In the genomic region with DNA sequence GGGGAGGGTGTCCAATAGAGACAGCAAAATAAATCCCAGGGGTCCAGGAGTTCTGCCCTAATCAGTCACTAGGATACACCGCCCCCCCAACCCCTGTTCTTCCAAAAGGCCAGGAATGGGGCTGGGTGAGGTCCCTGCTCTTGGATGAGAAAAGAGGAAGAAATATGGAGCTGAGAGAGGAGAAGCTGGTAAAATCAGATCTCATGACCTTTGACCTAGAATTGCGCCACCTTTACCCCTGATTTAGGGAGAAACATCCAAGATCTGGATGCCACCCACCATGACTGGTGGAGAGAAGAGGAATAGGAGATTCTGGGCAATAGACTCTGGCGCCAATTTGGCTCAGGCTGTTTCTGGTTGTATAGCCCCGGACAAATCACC, we compare ENCODE assay signal across 8 cellular contexts. TPM values are rescaled to one million over a fixed set of nuclear protein-coding genes. Genes with fewer than 3 reads are reported as not detected.
DNase-seq lines count a peak whose midpoint lies in the region; ATAC-seq, FAIRE-seq and TF ChIP-seq lines count a peak whose summit lies in the region.

No MANE protein-coding gene starts in this region.

- H3K4me2 ChIP-seq in A549, result peak overlapping the region; percentile 99

- peaks cover 21 to 38% of the 10 kb centered on the region in 2 experiments for H3K36me3 ChIP-seq in HEK293 (ENCODE audit: control insufficient read depth in 2 of 2, insufficient read depth in 1 of 2, low read length in 2 of 2)
- peaks cover 19% of the 10 kb centered on the region for H3K36me3 ChIP-seq in adipocyte (ENCODE audit: control insufficient read depth, insufficient read depth, low read length, severe bottlenecking)
- H3K36me3 ChIP-seq in muscle layer of colon (ENCODE audit: insufficient read depth, low read length), result peaks cover 27% of the 10 kb centered on the region

- WGBS in A549 (ENCODE audit: missing lambda C conversion rate), result 72% methylated on average over 4 of the region's 4 CpGs

- no peak for TF ChIP-seq EP300 in A549 (IDR thresholded peaks at IDR 0.05)

- H3K4me1 ChIP-seq in A549 (peaks cover 53% of the 10 kb centered on the region), HEK293 (ENCODE audit: control insufficient read depth, insufficient read depth, low read length) (peaks cover 19% of the 10 kb centered on the region; the same call in 1 of the 2 replicates), adipocyte (ENCODE audit: control insufficient read depth, insufficient read depth, low read length) (peaks cover 58% of the 10 kb centered on the region), muscle layer of colon (ENCODE audit: insufficient read depth, low read length) (peaks cover 41% of the 10 kb centered on the region)

- H3K27me3 ChIP-seq in adipocyte (replicated peaks; ENCODE audit: control insufficient read depth, insufficient read depth, low read length), result no peaks in the 10 kb centered on the region
- no peaks in the 10 kb centered on the region for H3K27me3 ChIP-seq in muscle layer of colon (ENCODE audit: control insufficient read depth in 1 of 2, insufficient read depth in 2 of 2, low read length in 2 of 2)

- H3K9me3 ChIP-seq in A549, result no peaks in the 10 kb centered on the region
- no peaks in the 10 kb centered on the region for H3K9me3 ChIP-seq in HEK293 (ENCODE audit: control insufficient read depth, insufficient read depth, low read depth, low read length)
- H3K9me3 ChIP-seq in adipocyte (ENCODE audit: control insufficient read depth, low read length), result no peaks in the 10 kb centered on the region
- no peaks in the 10 kb centered on the region for H3K9me3 ChIP-seq in muscle layer of colon (ENCODE audit: low read length)

- H3K9ac ChIP-seq in adipocyte (ENCODE audit: low read length) (peak overlapping the region; percentile 35), muscle layer of colon (ENCODE audit: low read length) (no peak overlapping the region)

- no peak for TF ChIP-seq RAD21 in A549 (conservative IDR thresholded peaks at IDR 0.05 in 1 of 2, IDR thresholded peaks at IDR 0.05 in 1 of 2)

- CTCF ChIA-PET in A549 (lab: Yijun Ruan, JAX) (interaction anchor here (0.7 to 31.5 kb wide), 10 partner anchors 9 to 429 kb away, joined by 3 to 1140 read pairs (median 3); partner anchors contain the start of genes ARL5C and PPP1R1B), HEK293 (lab: Yijun Ruan, JAX) (interaction anchor here (0.6 to 18.9 kb wide), 4 partner anchors 23 to 446 kb away, joined by 3 to 733 read pairs (median 13); partner anchors contain the start of gene PSMB3)

- H3K27ac ChIP-seq in A549 (peak overlapping the region; percentile 94 to 96), HEK293 (ENCODE audit: extremely low read depth, low read depth, low read length) (peak overlapping the region; percentile 35; the same call in 1 of the 2 replicates), muscle layer of colon (ENCODE audit: low read depth, low read length) (peak overlapping the region; percentile 68)

- no peak for TF ChIP-seq CTCF in A549 (IDR thresholded peaks at IDR 0.05)
- no peak for TF ChIP-seq CTCF in HEK293 (tag by site-specific recombination; IDR thresholded peaks at IDR 0.05)

- DNase-seq in A549 (ENCODE audit: low read depth in 1 of 2, low spot score in 1 of 2), result no peak
- peak; percentile 29 for DNase-seq in adipocyte (ENCODE audit: low read depth)
- no peak for DNase-seq in NCI-H774 (lab: John Stamatoyannopoulos, UW)
- no peak for DNase-seq in nucleus accumbens (lab: John Stamatoyannopoulos, UW)

- ATAC-seq in A549 (no peak), GM18511 (IDR thresholded peaks at IDR 0.05; ENCODE audit: unreplicated experiment) (no peak), GM18873 (IDR thresholded peaks at IDR 0.05; ENCODE audit: low FRiP score, unreplicated experiment) (no peak)

- FAIRE-seq in A549 (lab: Jason Lieb, UNC), result no peak

- POLR2A ChIA-PET in A549 (lab: Yijun Ruan, JAX) (no interaction called here), HEK293 (lab: Yijun Ruan, JAX) (interaction anchor here (2.2 kb wide), 1 partner anchor 8 kb away, joined by 15 read pairs; no protein-coding TSS in a partner anchor)

- TF ChIP-seq POLR2A in A549 (IDR thresholded peaks at IDR 0.05; ENCODE audit: low read length), result no peak

- peak overlapping the region; percentile 96 for H3K4me3 ChIP-seq in A549
- no peak overlapping the region for H3K4me3 ChIP-seq in HEK293 (ENCODE audit: low read depth, low read length)
- peak overlapping the region; percentile 84 for H3K4me3 ChIP-seq in adipocyte (ENCODE audit: low read length)
- H3K4me3 ChIP-seq in muscle layer of colon (ENCODE audit: low read depth in 1 of 2, low read length in 2 of 2), result peak overlapping the region in 1 of 2 donors; percentile 65

TF ChIP-seq in A549, 52 proteins besides CTCF, POLR2A, EP300 and RAD21:
- TF ChIP-seq HEYL (CRISPR knock-in tag; IDR thresholded peaks at IDR 0.05) (no peak), CEBPB (IDR thresholded peaks at IDR 0.05) (0 out of 4 replicates have a peak, but pooled peaks of 1 of the 2 experiments have one; percentile 35)

TF ChIP-seq in HEK293, 187 proteins besides CTCF, POLR2A, EP300 and RAD21:
- TF ChIP-seq ZNF394 (tag by site-specific recombination; IDR thresholded peaks at IDR 0.05; ENCODE audit: borderline replicate concordance) (peak; percentile 45; the same call in 1 of the 2 replicates), ZNF366 (tag by site-specific recombination; conservative IDR thresholded peaks at IDR 0.05) (0 out of 2 replicates have a peak, but pooled peaks have one; percentile 14), ZNF138 (tag by site-specific recombination; IDR thresholded peaks at IDR 0.05; ENCODE audit: borderline replicate concordance) (no peak), ZNF341 (tag by site-specific recombination; IDR thresholded peaks at IDR 0.05; ENCODE audit: low read depth) (0 out of 2 replicates have a peak, but pooled peaks have one; percentile 3)

RNA-seq across cellular contexts. Expression of gene CACNB1, which starts 0.7 kb away (rescaled TPM):
- 3.2 and 3.6 TPM in 2 replicates for polyA plus RNA-seq in A549 (2011; rRNA removed)
- polyA plus RNA-seq in A549 (2012; cell fraction: cytosol; rRNA removed), result 4.3 and 5.3 TPM in 2 replicates
- polyA plus RNA-seq in A549 (2012; cell fraction: nucleus; rRNA removed), result 17.6 and 19.6 TPM in 2 replicates
- polyA plus RNA-seq in A549 (2017; fragmentation: RNase III; extraction: RNeasy Plus Mini Kit Qiagen cat#74134 plus additional on column Dnase treatment), result 3.4 to 4.3 TPM (median 3.9 TPM) in 3 replicates
- 8.4 and 10.0 TPM in 2 replicates for polyA minus RNA-seq in A549 (2011; rRNA and poly(A)+ RNA removed)

RNA-seq across cellular contexts. Expression of gene RPL19, which starts 1.9 kb away (rescaled TPM):
- 1,983 and 2,211 TPM in 2 replicates for polyA plus RNA-seq in A549 (2011; rRNA removed)
- 3,586 and 4,539 TPM in 2 replicates for polyA plus RNA-seq in A549 (2012; cell fraction: cytosol; rRNA removed)
- polyA plus RNA-seq in A549 (2012; cell fraction: nucleus; rRNA removed), result 1,789 and 1,975 TPM in 2 replicates
- 2,724 to 2,918 TPM (median 2,862 TPM) in 3 replicates for polyA plus RNA-seq in A549 (2017; fragmentation: RNase III; extraction: RNeasy Plus Mini Kit Qiagen cat#74134 plus additional on column Dnase treatment)
- polyA minus RNA-seq in A549 (2011; rRNA and poly(A)+ RNA removed), result 835 and 986 TPM in 2 replicates

RNA-seq across cellular contexts. Expression of gene STAC2, which starts 27.6 kb away (rescaled TPM):
- polyA plus RNA-seq in A549 (2011; rRNA removed) (0.03 TPM in 2 replicates), A549 (2017; fragmentation: RNase III; extraction: RNeasy Plus Mini Kit Qiagen cat#74134 plus additional on column Dnase treatment) (0.16 to 0.29 TPM (median 0.26 TPM) in 3 replicates)
- polyA plus RNA-seq in A549 (2012; cell fraction: cytosol; rRNA removed), result 0.08 and 0.12 TPM in 2 replicates
- polyA plus RNA-seq in A549 (2012; cell fraction: nucleus; rRNA removed), result 0.10 TPM in 2 replicates
- 0.15 TPM in 1 of 2 replicates, not detected in the other for polyA minus RNA-seq in A549 (2011; rRNA and poly(A)+ RNA removed)

RNA-seq across cellular contexts. Expression of gene ARL5C, which starts 32.2 kb away (rescaled TPM):
- not detected in 2 replicates for polyA plus RNA-seq in A549 (2011; rRNA removed)
- not detected in 2 replicates for polyA plus RNA-seq in A549 (2012; cell fraction: cytosol; rRNA removed)
- polyA plus RNA-seq in A549 (2012; cell fraction: nucleus; rRNA removed), result 0.01 TPM in 1 of 2 replicates, not detected in the other
- polyA plus RNA-seq in A549 (2017; fragmentation: RNase III; extraction: RNeasy Plus Mini Kit Qiagen cat#74134 plus additional on column Dnase treatment), result not detected in 3 replicates
- not detected in 2 replicates for polyA minus RNA-seq in A549 (2011; rRNA and poly(A)+ RNA removed)

RNA-seq across cellular contexts. Expression of gene PLXDC1, which starts 46.7 kb away (rescaled TPM):
- polyA plus RNA-seq in A549 (2011; rRNA removed), result 0.36 and 0.77 TPM in 2 replicates
- 0.16 and 0.23 TPM in 2 replicates for polyA plus RNA-seq in A549 (2012; cell fraction: cytosol; rRNA removed)
- polyA plus RNA-seq in A549 (2012; cell fraction: nucleus; rRNA removed), result 2.0 and 2.4 TPM in 2 replicates
- polyA plus RNA-seq in A549 (2017; fragmentation: RNase III; extraction: RNeasy Plus Mini Kit Qiagen cat#74134 plus additional on column Dnase treatment), result 0.22 to 0.54 TPM (median 0.31 TPM) in 3 replicates
- 0.29 and 0.79 TPM in 2 replicates for polyA minus RNA-seq in A549 (2011; rRNA and poly(A)+ RNA removed)

Comparison
In these comparisons a context has a peak if more than half of its experiments do, and no peak if none do; other contexts are left out.
1. H3K27ac ChIP-seq: peak in every context shown above with its lines; median percentile 95 in A549; 68 in muscle layer of colon; 35 in HEK293.